8 cellular contexts compared by ENCODE assay signal in genomic region chr2:25587361-25587760, GRCh38.
DNase-seq lines count a peak whose midpoint lies in the region; ATAC-seq, FAIRE-seq and TF ChIP-seq lines count a peak whose summit lies in the region.
"Had no signal": no experiment of that assay in that cellular context is flagged by ENCODE, and none has a peak within 500 bp of the region (broad histone marks: within the 10 kb centered on the region; RNA-seq: fewer than 3 reads in every experiment).

No MANE protein-coding gene starts in this region.

- H3K36me3 ChIP-seq in bronchial epithelial cell (ENCODE audit: control insufficient read depth, insufficient read depth, low read length), result no peaks in the 10 kb centered on the region

- H3K4me1 Mint-ChIP-seq in osteocyte (ENCODE audit: unreplicated experiment), result peaks cover 21% of the 10 kb centered on the region

- H3K4me3 Mint-ChIP-seq in osteocyte (ENCODE audit: unreplicated experiment), result no peak overlapping the region

- H3K9me3 Mint-ChIP-seq in osteocyte (ENCODE audit: unreplicated experiment), result no peaks in the 10 kb centered on the region

- no peaks in the 10 kb centered on the region for H3K27me3 Mint-ChIP-seq in osteocyte (ENCODE audit: unreplicated experiment)

- no peaks in the 10 kb centered on the region for H3K27me3 ChIP-seq in bronchial epithelial cell (ENCODE audit: control insufficient read depth, insufficient read depth, low read length)

- DNase-seq in GM12865 (ENCODE audit: low read depth), result peak; percentile 71
- peak; percentile 32 for DNase-seq in bronchial epithelial cell (ENCODE audit: low read depth)
- no peak for DNase-seq in osteocyte (ENCODE audit: extremely low spot score, unreplicated experiment)
- no peak for DNase-seq in SHP77 (lab: John Stamatoyannopoulos, UW)
- DNase-seq: T-helper 9 cell had no signal

- ATAC-seq in HG02870 (IDR thresholded peaks at IDR 0.05; ENCODE audit: unreplicated experiment) (peak; percentile 28), GM21529 (IDR thresholded peaks at IDR 0.05; ENCODE audit: unreplicated experiment) (no peak), GM19395 (IDR thresholded peaks at IDR 0.05; ENCODE audit: unreplicated experiment) (no peak)

- H3K27ac Mint-ChIP-seq in osteocyte (ENCODE audit: unreplicated experiment), result peak overlapping the region; percentile 12

- no peak overlapping the region for H3K4me3 ChIP-seq in GM12865 (ENCODE audit: low read depth, low read length)
- H3K4me3 ChIP-seq in bronchial epithelial cell (ENCODE audit: low read depth, low read length), result no peak overlapping the region

- FAIRE-seq in bronchial epithelial cell (lab: Jason Lieb, UNC), result no peak

- peaks cover 2% of the 10 kb centered on the region for H3K36me3 Mint-ChIP-seq in osteocyte (ENCODE audit: unreplicated experiment)

- TF ChIP-seq CTCF in GM12865 (IDR thresholded peaks at IDR 0.05; ENCODE audit: insufficient read depth, low read depth, low read length, missing control alignments), result no peak
- TF ChIP-seq CTCF in bronchial epithelial cell (IDR thresholded peaks at IDR 0.05; ENCODE audit: insufficient read depth, low read length, severe bottlenecking), result no peak
- no peak for TF ChIP-seq CTCF in osteocyte (IDR thresholded peaks at IDR 0.05)

Comparison
In these comparisons a context has a peak if more than half of its experiments do, and no peak if none do; other contexts are left out.
1. DNase-seq: peak in GM12865 (single experiment) and bronchial epithelial cell (single experiment); none in osteocyte (single experiment) and SHP77 (0 of 2).